Comparison of ENCODE assay signal across 1 cellular context in the genomic region with DNA sequence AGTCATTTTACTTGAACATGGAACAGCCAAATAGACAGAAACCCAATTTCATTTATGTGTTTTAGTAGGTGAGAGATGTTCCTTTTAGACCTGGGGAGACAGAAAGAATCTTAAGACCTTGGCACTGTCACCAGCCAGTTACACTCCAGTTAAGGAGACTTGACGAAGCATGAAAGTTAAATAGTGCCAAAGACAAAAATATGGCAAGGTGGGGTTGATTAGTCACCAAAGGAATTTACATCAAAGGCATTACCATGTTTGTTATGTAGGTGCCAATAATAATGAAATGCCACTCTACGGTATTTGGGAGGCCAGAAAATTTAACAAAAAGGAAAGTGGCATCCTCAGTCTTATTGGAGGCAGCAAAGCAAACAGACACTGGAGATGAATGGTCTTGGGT.
TF ChIP-seq lines count a peak whose summit lies in the region.

No MANE protein-coding gene starts in this region.

TF ChIP-seq in A549, 52 proteins besides CTCF, POLR2A, EP300 and RAD21 (continued from another document):
- TF ChIP-seq ZSCAN20 (CRISPR knock-in tag; IDR thresholded peaks at IDR 0.05) (no peak), EHF (CRISPR knock-in tag; IDR thresholded peaks at IDR 0.05) (no peak), KDM5A (IDR thresholded peaks at IDR 0.05) (no peak), MAFK (IDR thresholded peaks at IDR 0.05; ENCODE audit: partially characterized antibody) (no peak), MAZ (IDR thresholded peaks at IDR 0.05; ENCODE audit: borderline replicate concordance, low read depth, low read length) (no peak), SREBF2 (IDR thresholded peaks at IDR 0.05) (no peak), CHD4 (IDR thresholded peaks at IDR 0.05; ENCODE audit: borderline replicate concordance) (no peak)
TF ChIP-seq in A549: peak in this region for 0.
